ENCODE assay signal across 1 cellular context in genomic region chr17:80528521-80528920, GRCh38.
TF ChIP-seq lines count a peak whose summit lies in the region.

No MANE protein-coding gene starts in this region.

TF ChIP-seq in IMR-90, 13 proteins besides CTCF, POLR2A, EP300 and RAD21:
- no peak for TF ChIP-seq ELK1 (IDR thresholded peaks at IDR 0.05; ENCODE audit: borderline replicate concordance, low read depth, low read length)
- no peak for TF ChIP-seq MAZ (IDR thresholded peaks at IDR 0.05; ENCODE audit: borderline replicate concordance, low read depth, low read length)
- TF ChIP-seq MXI1 (IDR thresholded peaks at IDR 0.05; ENCODE audit: borderline replicate concordance, low read depth, low read length), result no peak
- TF ChIP-seq FOS (IDR thresholded peaks at IDR 0.05; ENCODE audit: low read depth, low read length), result no peak
